Comparison of ENCODE assay signal across 11 cellular contexts in genomic region chrX:30620980-30621716, GRCh38. TPM values are rescaled to one million over a fixed set of nuclear protein-coding genes. Genes with fewer than 3 reads are reported as not detected.
A peak's percentile ranks its signal among the peaks of the same experiment; 100 is the strongest.
DNase-seq lines count a peak whose midpoint lies in the region; ATAC-seq, FAIRE-seq and TF ChIP-seq lines count a peak whose summit lies in the region.
"Had no signal": no experiment of that assay in that cellular context is flagged by ENCODE, and none has a peak within 500 bp of the region (broad histone marks: within the 10 kb centered on the region; RNA-seq: fewer than 3 reads in every experiment).

No MANE protein-coding gene starts in this region.

- TF ChIP-seq RAD21 in A549 (conservative IDR thresholded peaks at IDR 0.05 in 1 of 2, IDR thresholded peaks at IDR 0.05 in 1 of 2), result no peak

- H3K36me3 ChIP-seq in keratinocyte (ENCODE audit: control insufficient read depth in 2 of 2, extremely low read depth in 1 of 2, insufficient read depth in 2 of 2, low read length in 2 of 2) (no peaks in the 10 kb centered on the region), ovary (no peaks in the 10 kb centered on the region)

- TF ChIP-seq POLR2A in A549 (IDR thresholded peaks at IDR 0.05; ENCODE audit: low read length), result no peak
- TF ChIP-seq POLR2A in ovary (IDR thresholded peaks at IDR 0.05), result no peak

- H2AFZ ChIP-seq in keratinocyte (ENCODE audit: control insufficient read depth, low read length), result no peak overlapping the region
- H2AFZ ChIP-seq: parathyroid adenoma had no signal

- POLR2A ChIA-PET in A549 (lab: Yijun Ruan, JAX), result no interaction called here

- intact Hi-C loops in ovary (cut with DNase I), result no loop called here

- DNase-seq in A549 (ENCODE audit: low read depth in 1 of 2, low spot score in 1 of 2), result peak; percentile 30 to 42
- peak in 1 of 2 experiments; percentile 47 for DNase-seq in HL-60 (ENCODE audit: low read depth in 1 of 2, low spot score in 1 of 2)
- DNase-seq in amniotic stem cell (lab: John Stamatoyannopoulos, UW), result peak; percentile 5
- DNase-seq in keratinocyte (ENCODE audit: low read depth, low spot score), result no peak
- no peak for DNase-seq in ovary
- DNase-seq: CD4-positive, alpha-beta memory T cell had no signal

- 71% methylated on average over 6 of the region's 6 CpGs for WGBS in A549 (ENCODE audit: missing lambda C conversion rate)
- 70 to 76% (median 72%) methylated on average over 6 of the region's 6 CpGs for WGBS in ovary, 3 donors

- dilution Hi-C loops in keratinocyte (cut with MboI; ENCODE audit: extremely low pct_ligation_motif_present, low sequenced_read_pairs), result no loop called here

- no peaks in the 10 kb centered on the region for H3K27me3 ChIP-seq in HL-60 (ENCODE audit: insufficient read depth, poor library complexity, severe bottlenecking)
- no peaks in the 10 kb centered on the region for H3K27me3 ChIP-seq in keratinocyte (ENCODE audit: control insufficient read depth, extremely low read depth, insufficient read depth, low read length)
- no peaks in the 10 kb centered on the region for H3K27me3 ChIP-seq in ovary

- no peak overlapping the region for H3K4me3 ChIP-seq in A549
- no peak overlapping the region for H3K4me3 ChIP-seq in HL-60 (replicated peaks; ENCODE audit: insufficient read depth, low read length)
- no peak overlapping the region for H3K4me3 ChIP-seq in keratinocyte (ENCODE audit: control insufficient read depth in 2 of 3, extremely low read depth in 1 of 3, insufficient read depth in 2 of 3, low read depth in 1 of 3, low read length in 3 of 3)
- H3K4me3 ChIP-seq in ovary, result no peak overlapping the region

- FAIRE-seq in A549 (lab: Jason Lieb, UNC), result no peak
- FAIRE-seq in keratinocyte (lab: Jason Lieb, UNC), result peak; percentile 64
- FAIRE-seq: endometrium had no signal

- H4K20me1 ChIP-seq in keratinocyte (ENCODE audit: control insufficient read depth, extremely low read depth, insufficient read depth, low read length), result no peaks in the 10 kb centered on the region

- H3K27ac ChIP-seq in A549, result no peak overlapping the region
- H3K27ac ChIP-seq in HL-60 (replicated peaks), result peak overlapping the region; percentile 24; the same call in 1 of the 2 replicates
- no peak overlapping the region for H3K27ac ChIP-seq in keratinocyte (ENCODE audit: control insufficient read depth, insufficient read depth, low read length)
- H3K27ac ChIP-seq in ovary, result no peak overlapping the region
- H3K27ac ChIP-seq: parathyroid adenoma had no signal

- TF ChIP-seq EP300 in A549 (IDR thresholded peaks at IDR 0.05) (no peak), ovary (IDR thresholded peaks at IDR 0.05) (no peak)

- no peaks in the 10 kb centered on the region for H3K9me3 ChIP-seq in A549
- peaks cover 6% of the 10 kb centered on the region for H3K9me3 ChIP-seq in keratinocyte (ENCODE audit: control insufficient read depth, low read depth, low read length)
- H3K9me3 ChIP-seq in ovary, result no peaks in the 10 kb centered on the region

- H3K4me2 ChIP-seq in A549, result no peak overlapping the region
- H3K4me2 ChIP-seq in keratinocyte (ENCODE audit: control insufficient read depth, extremely low read depth, insufficient read depth, low read depth, low read length), result no peak overlapping the region

- ATAC-seq in A549 (peak; percentile 77 to 89), GM18502 (IDR thresholded peaks at IDR 0.05; ENCODE audit: poor library complexity, unreplicated experiment) (no peak), GM21619 (IDR thresholded peaks at IDR 0.05; ENCODE audit: unreplicated experiment) (no peak), GM18511 (IDR thresholded peaks at IDR 0.05; ENCODE audit: unreplicated experiment) (no peak)

- H3K9ac ChIP-seq in keratinocyte (ENCODE audit: control insufficient read depth, extremely low read depth, insufficient read depth, low read length), result no peak overlapping the region
- H3K9ac ChIP-seq: parathyroid adenoma had no signal

- CTCF ChIA-PET in A549 (lab: Yijun Ruan, JAX), result interaction anchor here (1.1 kb wide), 1 partner anchor 16 kb away, joined by 4 read pairs; no protein-coding TSS in a partner anchor

- H3K9me1 ChIP-seq in keratinocyte (ENCODE audit: control insufficient read depth, extremely low read depth, insufficient read depth, low read length), result no peaks in the 10 kb centered on the region

- no peaks in the 10 kb centered on the region for H3K79me2 ChIP-seq in keratinocyte (ENCODE audit: control insufficient read depth, insufficient read depth, low read length)
- H3K79me2 ChIP-seq: parathyroid adenoma had no signal

- H3K4me1 ChIP-seq in A549 (no peaks in the 10 kb centered on the region), keratinocyte (ENCODE audit: control insufficient read depth, extremely low read depth, insufficient read depth, low read length) (peaks cover 5% of the 10 kb centered on the region), ovary (ENCODE audit: insufficient read depth) (no peaks in the 10 kb centered on the region)
- H3K4me1 ChIP-seq: parathyroid adenoma had no signal

- TF ChIP-seq CTCF in A549 (IDR thresholded peaks at IDR 0.05) (no peak), HL-60 (IDR thresholded peaks at IDR 0.05; ENCODE audit: insufficient read depth, low read length) (no peak), keratinocyte (optimal IDR thresholded peaks at IDR 0.05 in 1 of 3, IDR thresholded peaks at IDR 0.05 in 1 of 3, conservative IDR thresholded peaks at IDR 0.05 in 1 of 3; ENCODE audit: extremely low read depth in 1 of 3, insufficient read depth in 2 of 3, low read length in 3 of 3) (no peak), ovary (IDR thresholded peaks at IDR 0.05) (no peak)

TF ChIP-seq in A549, 52 proteins besides CTCF, POLR2A, EP300 and RAD21:
- TF ChIP-seq E2F6 (IDR thresholded peaks at IDR 0.05; ENCODE audit: borderline replicate concordance, low read depth) (no peak), FOSL2 (IDR thresholded peaks at IDR 0.05) (no peak), FOSL2 (CRISPR knock-in tag; IDR thresholded peaks at IDR 0.05) (peak; percentile 42; the same call in 1 of the 2 replicates)

RNA-seq across cellular contexts. Expression of gene GK, which starts 32.1 kb away (rescaled TPM):
- polyA plus RNA-seq in A549 (2011; rRNA removed) (5.1 and 7.1 TPM in 2 replicates), A549 (2017; fragmentation: RNase III; extraction: RNeasy Plus Mini Kit Qiagen cat#74134 plus additional on column Dnase treatment) (1.3 to 1.5 TPM (median 1.4 TPM) in 3 replicates), keratinocyte (1.0 to 2.0 TPM (median 1.4 TPM) in 3 replicates), ovary (1 to 10 TPM; 2.1 to 5.3 TPM)
- 1.3 and 1.5 TPM in 2 replicates for polyA plus RNA-seq in A549 (2012; cell fraction: cytosol; rRNA removed)
- 1.4 TPM in 2 replicates for polyA plus RNA-seq in A549 (2012; cell fraction: nucleus; rRNA removed)
- polyA minus RNA-seq in A549 (2011; rRNA and poly(A)+ RNA removed), result 1.7 and 3.5 TPM in 2 replicates
- polyA plus RNA-seq in keratinocyte (2011; ENCODE audit: low read depth), result 3.2 TPM
- polyA plus RNA-seq in keratinocyte (2011; cell fraction: cytosol; rRNA removed), result 0.83 and 1.5 TPM in 2 replicates
- 1.0 and 2.1 TPM in 2 replicates for polyA plus RNA-seq in keratinocyte (2011; cell fraction: nucleus; rRNA removed)
- polyA plus RNA-seq in keratinocyte (2012; ENCODE audit: low replicate concordance), result 1.6 and 5.2 TPM in 2 replicates
- polyA minus RNA-seq in keratinocyte, result 0.49 to 1.8 TPM (median 1.2 TPM) in 3 replicates
- polyA minus RNA-seq in keratinocyte (2011; cell fraction: cytosol; rRNA and poly(A)+ RNA removed), result 3.6 TPM
- polyA minus RNA-seq in keratinocyte (2011; cell fraction: nucleus; rRNA and poly(A)+ RNA removed), result 2.0 and 2.7 TPM in 2 replicates
- total RNA-seq in ovary, result 1 to 10 TPM; 4.4 to 6.7 (median 5.5) TPM

RNA-seq across cellular contexts. Expression of gene TASL, which starts 43.6 kb away (rescaled TPM):
- polyA plus RNA-seq in A549 (2011; rRNA removed) (not detected in 2 replicates), A549 (2017; fragmentation: RNase III; extraction: RNeasy Plus Mini Kit Qiagen cat#74134 plus additional on column Dnase treatment) (not detected in 3 replicates), keratinocyte (not detected in 3 replicates), ovary (1 to 10 TPM in 1 of 2 donors, under 1 TPM in 1; 0.18 to 2.2 TPM)
- not detected in 2 replicates for polyA plus RNA-seq in A549 (2012; cell fraction: cytosol; rRNA removed)
- not detected in 2 replicates for polyA plus RNA-seq in A549 (2012; cell fraction: nucleus; rRNA removed)
- polyA minus RNA-seq in A549 (2011; rRNA and poly(A)+ RNA removed), result not detected in 2 replicates
- polyA plus RNA-seq in keratinocyte (2011; ENCODE audit: low read depth), result not detected
- polyA plus RNA-seq in keratinocyte (2011; cell fraction: cytosol; rRNA removed), result not detected in 2 replicates
- polyA plus RNA-seq in keratinocyte (2011; cell fraction: nucleus; rRNA removed), result not detected in 2 replicates
- not detected in 2 replicates for polyA plus RNA-seq in keratinocyte (2012; ENCODE audit: low replicate concordance)
- polyA minus RNA-seq in keratinocyte, result not detected in 3 replicates
- not detected for polyA minus RNA-seq in keratinocyte (2011; cell fraction: cytosol; rRNA and poly(A)+ RNA removed)
- polyA minus RNA-seq in keratinocyte (2011; cell fraction: nucleus; rRNA and poly(A)+ RNA removed), result not detected in 2 replicates
- under 1 TPM in 6 of 7 donors, not detected in 1; 0.10 to 0.74 (median 0.18) TPM for total RNA-seq in ovary

Comparison
In these comparisons a context has a peak if more than half of its experiments do, and no peak if none do; other contexts are left out.
1. ATAC-seq: peak in A549 (2 of 2); none in GM18502 (single experiment), GM21619 (single experiment) and GM18511 (single experiment).
2. DNase-seq: peak in A549 (2 of 2) and amniotic stem cell (single experiment); none in keratinocyte (single experiment) and ovary (0 of 5).